In the genomic region with DNA sequence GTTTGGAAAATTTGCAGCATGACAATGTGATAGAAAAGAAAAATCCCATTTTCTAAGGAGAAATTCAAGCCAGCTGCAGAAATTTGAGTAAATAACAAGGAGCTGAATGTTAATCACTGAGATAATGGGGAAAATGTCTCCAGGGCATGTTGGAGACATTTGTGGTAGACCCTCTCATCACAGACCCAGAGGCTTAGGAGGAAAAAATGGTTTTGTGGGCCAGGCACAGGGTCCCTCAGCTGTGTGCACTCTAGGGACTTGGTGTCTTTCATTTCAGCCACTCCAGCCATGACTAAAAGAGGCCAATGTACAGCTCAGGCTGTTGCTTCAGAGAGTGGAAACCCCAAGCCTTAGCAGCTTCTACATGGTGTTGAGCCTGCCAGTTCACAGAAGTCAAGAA, we compare ENCODE assay signal across 11 cellular contexts.
"Had no signal": no experiment of that assay in that cellular context is flagged by ENCODE, and none has a peak within 500 bp of the region (broad histone marks: within the 10 kb centered on the region; RNA-seq: fewer than 3 reads in every experiment).

No MANE protein-coding gene starts in this region.

- H2AFZ ChIP-seq: GM23248, GM23338 had no signal

- ATAC-seq: GM23338, HCT116 had no signal

- H3K36me3 ChIP-seq: HAP-1 had no signal

- H3K4me3 ChIP-seq: GM23248, GM23338, HAP-1 had no signal

- H3K27ac ChIP-seq: GM23248 had no signal

- H3K4me2 ChIP-seq: GM23338 had no signal

- H3K9me3 ChIP-seq: HAP-1 had no signal

- DNase-seq: GM23248, GOT3, H7, H9, HCEC 1CT, HFFc6 had no signal

- FAIRE-seq: H1, H54 had no signal

- H3K9ac ChIP-seq: GM23248 had no signal

- H3K4me1 ChIP-seq: HAP-1 had no signal
